Comparison of ENCODE assay signal across 8 cellular contexts in genomic region chr5:34838785-34839714, GRCh38. TPM values are rescaled to one million over a fixed set of nuclear protein-coding genes. Genes with fewer than 3 reads are reported as not detected.
DNase-seq lines count a peak whose midpoint lies in the region; ATAC-seq and TF ChIP-seq lines count a peak whose summit lies in the region.

Gene TTC23L, plus strand, starts transcription at chr5:34839164. Its CDS starts 1,508 bp downstream, at chr5:34840672.

- H3K4me3 Mint-ChIP-seq in stimulated activated naive CD8-positive, alpha-beta T cell treated with anti-CD3 and anti-CD28 coated beads, Interleukin-15, Interleukin-2, amounts not matched to agents 100 ng/mL and 50 ng/mL, for 24 hours = peak within 1 kb of the TSS; percentile 89

- H3K9me3 ChIP-seq in PC-9 (ENCODE audit: insufficient read depth, low read depth) (no peaks in the 10 kb centered on the region), neural cell (ENCODE audit: low read length) (no peaks in the 10 kb centered on the region)

- H3K9me3 Mint-ChIP-seq in stimulated activated naive CD8-positive, alpha-beta T cell treated with anti-CD3 and anti-CD28 coated beads, Interleukin-15, Interleukin-2, amounts not matched to agents 100 ng/mL and 50 ng/mL, for 24 hours = no peaks in the 10 kb centered on the region

- intact Hi-C loops in PC-9 (cut with micrococcal nuclease; ENCODE audit: unreplicated experiment) = loop anchor here (1.0 kb wide), 4 partner anchors 152 to 353 kb away; partner anchors contain the start of gene RAI14

- ATAC-seq in GM21528 (IDR thresholded peaks at IDR 0.05; ENCODE audit: low FRiP score, unreplicated experiment) = peak; percentile 98

- H3K4me1 Mint-ChIP-seq in stimulated activated naive CD8-positive, alpha-beta T cell treated with anti-CD3 and anti-CD28 coated beads, Interleukin-15, Interleukin-2, amounts not matched to agents 100 ng/mL and 50 ng/mL, for 24 hours (ENCODE audit: low read depth) = peaks cover 13% of the 10 kb centered on the region

- H3K36me3 ChIP-seq in PC-9 (ENCODE audit: low read depth) = no peaks in the 10 kb centered on the region
- H3K36me3 ChIP-seq in neural cell (ENCODE audit: insufficient read depth, low read length) = no peaks in the 10 kb centered on the region

- TF ChIP-seq CTCF in PC-9 (conservative IDR thresholded peaks at IDR 0.05) (no peak), foreskin fibroblast (IDR thresholded peaks at IDR 0.05; ENCODE audit: low read depth, low read length) (no peak), neural cell (IDR thresholded peaks at IDR 0.05; ENCODE audit: poor library complexity, severe bottlenecking) (no peak)

- POLR2A ChIA-PET in PC-9 (lab: Charles Lee; ENCODE audit: unreplicated experiment) = interaction anchor here (0.5 to 1.3 kb wide), 12 partner anchors 103 to 1324 kb away, joined by 3 to 8 read pairs (median 4); no protein-coding TSS in a partner anchor

- no peaks in the 10 kb centered on the region for H3K27me3 Mint-ChIP-seq in stimulated activated naive CD8-positive, alpha-beta T cell treated with anti-CD3 and anti-CD28 coated beads, Interleukin-15, Interleukin-2, amounts not matched to agents 100 ng/mL and 50 ng/mL, for 24 hours

- DNase-seq in DMS 273 (lab: John Stamatoyannopoulos, UW; ENCODE audit: unreplicated experiment) = peak; percentile 98
- peak; percentile 94 for DNase-seq in HuH-7 (ENCODE audit: low spot score)
- peak; percentile 86 to 98 for DNase-seq in PC-9
- DNase-seq in activated effector memory CD4-positive, alpha-beta T cell treated with anti-CD3 and anti-CD28 coated beads, Interleukin-2, amount 50 U/mL, for 16 hours = peak; percentile 95
- DNase-seq in foreskin fibroblast = peak; percentile 72 to 93

- H3K27me3 ChIP-seq in PC-9 (ENCODE audit: insufficient read depth, low read depth) (no peaks in the 10 kb centered on the region), neural cell (ENCODE audit: insufficient read depth, low read depth, low read length) (no peaks in the 10 kb centered on the region)

- H3K36me3 Mint-ChIP-seq in stimulated activated naive CD8-positive, alpha-beta T cell treated with anti-CD3 and anti-CD28 coated beads, Interleukin-15, Interleukin-2, amounts not matched to agents 100 ng/mL and 50 ng/mL, for 24 hours (ENCODE audit: low read depth) = no peaks in the 10 kb centered on the region

- peak; percentile 53 for TF ChIP-seq RAD21 in neural cell (conservative IDR thresholded peaks at IDR 0.05)

- CTCF ChIA-PET in PC-9 (lab: Charles Lee) = interaction anchor here (0.6 to 1.1 kb wide), 5 partner anchors 47 to 328 kb away, joined by 3 to 7 read pairs (median 4); no protein-coding TSS in a partner anchor

- H3K27ac Mint-ChIP-seq in stimulated activated naive CD8-positive, alpha-beta T cell treated with anti-CD3 and anti-CD28 coated beads, Interleukin-15, Interleukin-2, amounts not matched to agents 100 ng/mL and 50 ng/mL, for 24 hours = peak within 1 kb of the TSS; percentile 89

- H2AFZ ChIP-seq in PC-9 = peak within 1 kb of the TSS; percentile 92
- peak within 1 kb of the TSS; percentile 99 for H2AFZ ChIP-seq in neural cell (ENCODE audit: low read depth, low read length)

- H3K4me3 ChIP-seq in PC-9 = peak within 1 kb of the TSS; percentile 68
- peak within 1 kb of the TSS; percentile 85 to 89 for H3K4me3 ChIP-seq in foreskin fibroblast (ENCODE audit: low read depth in 1 of 2, low read length in 2 of 2)
- peak within 1 kb of the TSS; percentile 87 for H3K4me3 ChIP-seq in neural cell (ENCODE audit: low read length)

- peaks cover 6% of the 10 kb centered on the region for H3K4me1 ChIP-seq in PC-9 (replicated peaks; ENCODE audit: insufficient read depth)

- H3K4me2 ChIP-seq in PC-9 = peak within 1 kb of the TSS; percentile 81
- peak within 1 kb of the TSS; percentile 37 for H3K4me2 ChIP-seq in neural cell (ENCODE audit: low read length)

- H4K20me1 ChIP-seq in PC-9 (ENCODE audit: insufficient read depth) (no peaks in the 10 kb centered on the region), neural cell (ENCODE audit: insufficient read depth) (no peaks in the 10 kb centered on the region)

- peak within 1 kb of the TSS; percentile 63 for H3K9ac ChIP-seq in neural cell (ENCODE audit: low read length)

- H3K9me2 ChIP-seq in PC-9 (ENCODE audit: insufficient read depth) (no peaks in the 10 kb centered on the region), neural cell (ENCODE audit: insufficient read depth, low read length) (no peaks in the 10 kb centered on the region)

- peaks cover 32% of the 10 kb centered on the region for H3F3A ChIP-seq in PC-9 (ENCODE audit: insufficient read depth, low read depth)
- H3F3A ChIP-seq in neural cell (ENCODE audit: insufficient read depth, low read length, poor library complexity, severe bottlenecking) = no peaks in the 10 kb centered on the region

- TSS peak; percentile 55 for BruUV-seq in PC-9 (replicated peaks; lab: Mats Ljungman, UMichigan)

- H3K27ac ChIP-seq in PC-9 = peak within 1 kb of the TSS; percentile 21; the same call in 1 of the 2 replicates
- H3K27ac ChIP-seq in neural cell (ENCODE audit: low read length) = peak within 1 kb of the TSS; percentile 65

- H3K79me2 ChIP-seq in PC-9 (ENCODE audit: low read depth) (no peaks in the 10 kb centered on the region), neural cell (replicated peaks; ENCODE audit: insufficient read depth, low read length) (no peaks in the 10 kb centered on the region)

- TF ChIP-seq EP300 in neural cell (conservative IDR thresholded peaks at IDR 0.05; ENCODE audit: poor library complexity, severe bottlenecking) = peak; percentile 63

TF ChIP-seq in neural cell, 6 proteins besides CTCF, POLR2A, EP300 and RAD21:
- TF ChIP-seq EZH2 (IDR thresholded peaks at IDR 0.05; ENCODE audit: borderline replicate concordance, insufficient read depth, low read length, poor library complexity, severe bottlenecking) (no peak), SMC3 (conservative IDR thresholded peaks at IDR 0.05; ENCODE audit: poor library complexity) (peak; percentile 64), TAF1 (IDR thresholded peaks at IDR 0.05; ENCODE audit: low read depth) (peak; percentile 65), REST (IDR thresholded peaks at IDR 0.05; ENCODE audit: borderline replicate concordance) (peak; percentile 43), MXI1 (conservative IDR thresholded peaks at IDR 0.05; ENCODE audit: poor library complexity, severe bottlenecking) (peak; percentile 93), POLR2AphosphoS5 (IDR thresholded peaks at IDR 0.05) (no peak)
TF ChIP-seq in neural cell: peak in this region for 4.

RNA-seq across cellular contexts. Expression of gene TTC23L, which starts in this region (rescaled TPM):
- total RNA-seq in PC-9 (2021) = 3.9 and 7.1 TPM in 2 replicates
- polyA plus RNA-seq in neural cell = 5.1 and 8.3 TPM in 2 replicates
- polyA minus RNA-seq in neural cell = 6.7 and 7.3 TPM in 2 replicates

Comparison
In these comparisons a context has a peak if more than half of its experiments do, and no peak if none do; other contexts are left out.
1. Peak in every context shown above with its lines: DNase-seq, ATAC-seq, H3K4me3 ChIP-seq and H3K27ac ChIP-seq.